ENCODE assay signal across 7 cellular contexts in genomic region chr1:113760102-113760804, GRCh38. TPM values are rescaled to one million over a fixed set of nuclear protein-coding genes. Genes with fewer than 3 reads are reported as not detected.
DNase-seq lines count a peak whose midpoint lies in the region; ATAC-seq and TF ChIP-seq lines count a peak whose summit lies in the region.

No MANE protein-coding gene starts in this region.

- peak overlapping the region; percentile 93 for H3K9ac ChIP-seq in GM23248

- ATAC-seq in HG03460 (IDR thresholded peaks at IDR 0.05; ENCODE audit: unreplicated experiment): no peak

- H3K36me3 ChIP-seq in GM23248 (ENCODE audit: low read depth): 0 out of 2 replicates have a peak, but pooled peaks cover 11% of the 10 kb centered on the region
- H3K36me3 ChIP-seq in sigmoid colon: no peaks in the 10 kb centered on the region

- in situ Hi-C loops in GM23248 (cut with MboI): no loop called here

- peak overlapping the region; percentile 95 for H2AFZ ChIP-seq in GM23248

- intact Hi-C loops in sigmoid colon (cut with DNase I): no loop called here

- DNase-seq in GM23248: no peak
- DNase-seq in RKO (ENCODE audit: low spot score): peak; percentile 37
- DNase-seq in erythroblast (lab: John Stamatoyannopoulos, UW): peak; percentile 36 to 38
- DNase-seq in sigmoid colon: no peak
- no peak for DNase-seq in SHP77 treated with DMSO at 0.1 percent for 48 hours (lab: John Stamatoyannopoulos, UW)
- DNase-seq in SW 1271 (lab: John Stamatoyannopoulos, UW): no peak

- H3K9me3 ChIP-seq in GM23248 (ENCODE audit: low read depth) (no peaks in the 10 kb centered on the region), sigmoid colon (no peaks in the 10 kb centered on the region)

- H3K4me3 ChIP-seq in GM23248 (peak overlapping the region; percentile 94), sigmoid colon (peak overlapping the region; percentile 69 to 97 (median 85))

- H3K79me2 ChIP-seq in GM23248 (ENCODE audit: insufficient read depth): peaks cover 47% of the 10 kb centered on the region

- peaks cover 22% of the 10 kb centered on the region; the same call in 1 of the 2 replicates for H3F3A ChIP-seq in GM23248 (ENCODE audit: insufficient read depth)

- TF ChIP-seq EP300 in sigmoid colon (IDR thresholded peaks at IDR 0.05): no peak

- peak overlapping the region; percentile 86 for H3K4me2 ChIP-seq in GM23248 (ENCODE audit: unreplicated experiment)

- H3K27me3 ChIP-seq in GM23248 (replicated peaks; ENCODE audit: insufficient read depth): no peaks in the 10 kb centered on the region
- H3K27me3 ChIP-seq in sigmoid colon: no peaks in the 10 kb centered on the region

- TF ChIP-seq CTCF in sigmoid colon (IDR thresholded peaks at IDR 0.05): no peak

- no peak for TF ChIP-seq POLR2A in erythroblast (IDR thresholded peaks at IDR 0.05; ENCODE audit: low read length)
- no peak for TF ChIP-seq POLR2A in sigmoid colon (IDR thresholded peaks at IDR 0.05)

- 74% methylated on average over 20 of the region's 20 CpGs for WGBS in GM23248 (ENCODE audit: low coverage in 1 of 2, low lambda C conversion rate in 2 of 2, missing lambda C conversion rate in 2 of 2), 2 experiments
- 73 to 76% methylated on average over 20 of the region's 20 CpGs for WGBS in sigmoid colon, 2 donors

- no peaks in the 10 kb centered on the region for H3K9me2 ChIP-seq in GM23248 (ENCODE audit: insufficient read depth)

- H4K20me1 ChIP-seq in GM23248 (ENCODE audit: insufficient read depth): no peaks in the 10 kb centered on the region

- H3K4me1 ChIP-seq in GM23248 (ENCODE audit: insufficient read depth): peaks cover 8% of the 10 kb centered on the region
- peaks cover 0 to 53% (median 30%) of the 10 kb centered on the region in 4 donors for H3K4me1 ChIP-seq in sigmoid colon

- peak overlapping the region; percentile 92 for H3K27ac ChIP-seq in GM23248
- peak overlapping the region; percentile 93 to 95 (median 94) for H3K27ac ChIP-seq in sigmoid colon

RNA-seq across cellular contexts. Expression of gene PHTF1, which starts 1.0 kb away (rescaled TPM):
- total RNA-seq in GM23248 (2014; rRNA removed; shearing (Covaris generic)): 17.3 and 18.2 TPM in 2 replicates
- polyA plus RNA-seq in GM23248 (2016; fragmentation: Nextera tagmentation; extraction: Ambion mirVana) (15.9 TPM in 2 replicates), sigmoid colon (1 to 10 TPM; 2.4 to 8.7 (median 4.2) TPM)
- total RNA-seq in sigmoid colon: 10 to 100 TPM; 11.9 to 22.7 (median 14.4) TPM

RNA-seq across cellular contexts. Expression of gene RSBN1, which starts 52.0 kb away (rescaled TPM):
- 7.5 and 10.0 TPM in 2 replicates for total RNA-seq in GM23248 (2014; rRNA removed; shearing (Covaris generic))
- polyA plus RNA-seq in GM23248 (2016; fragmentation: Nextera tagmentation; extraction: Ambion mirVana) (8.3 and 8.7 TPM in 2 replicates), sigmoid colon (1 to 10 TPM; 5.4 to 8.3 (median 7.2) TPM)
- total RNA-seq in sigmoid colon: 10 to 100 TPM; 15.5 to 33.9 (median 22.9) TPM

Comparison
In these comparisons a context has a peak if more than half of its experiments do, and no peak if none do; other contexts are left out.
1. DNase-seq: peak in RKO (single experiment) and erythroblast (2 of 2); none in GM23248 (single experiment), sigmoid colon (single experiment), SHP77 treated with DMSO at 0.1 percent for 48 hours (single experiment) and SW 1271 (0 of 2).